Comparison of ENCODE assay signal across 25 cellular contexts in genomic region chr10:62326134-62326533, GRCh38. TPM values are rescaled to one million over a fixed set of nuclear protein-coding genes. Genes with fewer than 3 reads are reported as not detected.
"Had no signal": no experiment of that assay in that cellular context is flagged by ENCODE, and none has a peak within 500 bp of the region (broad histone marks: within the 10 kb centered on the region; RNA-seq: fewer than 3 reads in every experiment).

No MANE protein-coding gene starts in this region.

- H3K9me3 ChIP-seq: esophagus squamous epithelium, gastrocnemius medialis, left lung, lower lobe of right lung, mucosa of descending colon had no signal

- H3K36me3 ChIP-seq: esophagus squamous epithelium, gastrocnemius medialis, heart right ventricle, left lung, lower lobe of right lung had no signal

- H3K4me1 ChIP-seq: esophagus squamous epithelium, gastrocnemius medialis, heart right ventricle, left lung, lower lobe of right lung had no signal

- DNase-seq: cortex of kidney; effector CD8-positive, alpha-beta T cell; effector memory CD8-positive, alpha-beta T cell; endodermal cell; erythroblast; esophagus squamous epithelium; foreskin fibroblast; foreskin melanocyte; gastrocnemius medialis; glutamatergic neuron; head of caudate nucleus; heart right ventricle; hippocampal formation; left cardiac atrium; left lung; left ventricle myocardium superior; lower lobe of right lung; mesenchymal stem cell; mucosa of descending colon; naive B cell had no signal

- H3K27ac ChIP-seq: epithelial cell of prostate, esophagus squamous epithelium, gastrocnemius medialis, heart right ventricle, left lung, lower lobe of right lung had no signal

- H3K4me3 ChIP-seq: esophagus squamous epithelium, gastrocnemius medialis, heart right ventricle, left lung, lower lobe of right lung, mucosa of descending colon had no signal

- H3K27me3 ChIP-seq: esophagus squamous epithelium, gastrocnemius medialis, heart right ventricle, left lung had no signal

RNA-seq across cellular contexts. Expression of gene ZNF365, which starts 48.0 kb away (rescaled TPM):
- total RNA-seq: dermis microvascular lymphatic vessel endothelial cell, gastrocnemius medialis, left ventricle myocardium superior, lung microvascular endothelial cell, mesenteric fat pad, mesothelial cell of epicardium had no signal

RNA-seq across cellular contexts. Expression of gene RTKN2, which starts 57.5 kb away (rescaled TPM):
- total RNA-seq: gastrocnemius medialis, left ventricle myocardium superior had no signal
